27 cellular contexts compared by ENCODE assay signal in the genomic region with DNA sequence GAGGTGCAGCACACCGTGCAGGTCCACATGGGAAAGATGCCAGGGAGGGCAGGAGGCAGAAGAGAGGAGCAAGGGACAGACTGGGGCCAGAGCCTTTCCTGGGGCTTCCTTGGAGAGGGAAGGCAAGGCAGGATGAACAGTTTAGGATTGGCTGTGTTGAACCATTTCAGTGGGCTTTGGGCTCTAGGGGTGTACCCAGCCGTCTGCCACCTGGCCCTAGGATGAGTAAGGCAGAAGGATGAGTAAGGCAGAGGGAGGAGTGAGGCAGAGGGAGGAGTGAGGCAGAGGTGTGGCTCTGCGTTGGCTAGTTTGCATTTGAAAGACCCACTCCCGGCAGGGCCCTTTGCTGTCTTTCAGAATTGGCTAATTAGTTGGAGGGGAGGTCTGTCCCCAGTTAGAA. TPM values are rescaled to one million over a fixed set of nuclear protein-coding genes. Genes with fewer than 3 reads are reported as not detected.
DNase-seq lines count a peak whose midpoint lies in the region; ATAC-seq, FAIRE-seq and TF ChIP-seq lines count a peak whose summit lies in the region.
"Had no signal": no experiment of that assay in that cellular context is flagged by ENCODE, and none has a peak within 500 bp of the region (broad histone marks: within the 10 kb centered on the region; RNA-seq: fewer than 3 reads in every experiment).

No MANE protein-coding gene starts in this region.

- no peak overlapping the region for H3K4me3 ChIP-seq in K562
- H3K4me3 ChIP-seq: cardiac muscle cell, left ventricle myocardium inferior, sigmoid colon, SJCRH30, thoracic aorta had no signal

- WGBS in K562 (ENCODE audit: insufficient coverage, low coverage, missing lambda C conversion rate) = 24% methylated on average over 4 of the region's 4 CpGs

- H2AFZ ChIP-seq in K562 (ENCODE audit: low read depth, low read length) = 0 out of 2 replicates have a peak overlapping the region, but pooled peaks have one; percentile 46

- H3K9me3 ChIP-seq in K562 (replicated peaks; ENCODE audit: control insufficient read depth, insufficient read depth, low read depth, low read length) = peaks cover 8% of the 10 kb centered on the region
- H3K9me3 ChIP-seq: sigmoid colon, SJCRH30, thoracic aorta had no signal

- TF ChIP-seq POLR2A in K562 (conservative IDR thresholded peaks at IDR 0.05) = no peak

- peak overlapping the region in 1 of 2 experiments; percentile 41; a peak in 1 of 4 replicates for H3K9ac ChIP-seq in K562 (ENCODE audit: insufficient read depth in 1 of 2, low read depth in 2 of 2, low read length in 2 of 2)

- H3K4me1 ChIP-seq in K562 (replicated peaks in 1 of 2; ENCODE audit: control insufficient read depth in 2 of 2, insufficient read depth in 2 of 2, low read length in 2 of 2) = peaks cover 6 to 11% of the 10 kb centered on the region in 2 experiments; a peak in 4 of 5 replicates
- H3K4me1 ChIP-seq: left ventricle myocardium inferior, sigmoid colon, SJCRH30 had no signal

- intact Hi-C loops in K562 (cut with micrococcal nuclease) = no loop called here

- TF ChIP-seq CTCF in K562 (IDR thresholded peaks at IDR 0.05 in 2 of 3, conservative IDR thresholded peaks at IDR 0.05 in 1 of 3; ENCODE audit: insufficient read depth in 2 of 3, low read depth in 1 of 3, low read length in 3 of 3) = no peak

- in situ Hi-C loops in K562 (cut with MboI) = no loop called here

- BruUV-seq in K562 (replicated peaks; lab: Mats Ljungman, UMichigan) = no TSS peak

- no peaks in the 10 kb centered on the region for H3K9me1 ChIP-seq in K562 (ENCODE audit: control insufficient read depth, insufficient read depth, low read length)

- no peak overlapping the region for H3K27ac ChIP-seq in K562 (ENCODE audit: extremely low read depth, low read depth, low read length)
- H3K27ac ChIP-seq: cardiac muscle cell, HL-60, left ventricle myocardium inferior, sigmoid colon, SJCRH30, thoracic aorta had no signal

- DNase-seq in ELF-1 (ENCODE audit: low read depth, low spot score) (peak; percentile 80), HPDE6-E6E7 (ENCODE audit: extremely low spot score) (peak; percentile 73), K562 (ENCODE audit: extremely low read depth in 1 of 4, low spot score in 3 of 4) (no peak), iPS-NIHi7 (ENCODE audit: extremely low spot score) (peak; percentile 63), NCI-H128 (lab: John Stamatoyannopoulos, UW; ENCODE audit: unreplicated experiment) (no peak), C1 segment of cervical spinal cord (lab: John Stamatoyannopoulos, UW) (no peak)
- DNase-seq in activated CD8-positive, alpha-beta memory T cell treated with anti-CD3 and anti-CD28 coated beads for 24 hours = no peak
- DNase-seq in effector CD4-positive, alpha-beta T cell = no peak
- DNase-seq: activated CD4-positive, alpha-beta T cell treated with anti-CD3 and anti-CD28 coated beads, Interleukin-2, amount 10 ng/mL, durations not matched to agents 24 days and 14 days; activated CD8-positive, alpha-beta memory T cell treated with anti-CD3 and anti-CD28 coated beads, Interleukin-2, amount 50 U/mL, for 4 hours; activated gamma-delta T cell; amniotic stem cell; CD8-positive, alpha-beta T cell; erythroblast; IMR-90; left ventricle myocardium inferior; NCI-H1694; NCI-H748 treated with DMSO at 0.1 percent for 48 hours; posterior cingulate gyrus; sigmoid colon; SJCRH30 had no signal

- TF ChIP-seq EP300 in K562 (IDR thresholded peaks at IDR 0.05; ENCODE audit: low read length) = no peak

- peak; percentile 40 for FAIRE-seq in K562 (lab: Jason Lieb, UNC)

- no peaks in the 10 kb centered on the region for H3K79me2 ChIP-seq in K562 (ENCODE audit: control insufficient read depth, insufficient read depth, low read length)

- CTCF ChIA-PET in K562 (lab: Yijun Ruan, JAX; ENCODE audit: low intra/inter-chr PET ratio) = no interaction called here

- no peaks in the 10 kb centered on the region for H3K27me3 ChIP-seq in K562 (ENCODE audit: control insufficient read depth in 2 of 2, insufficient read depth in 2 of 2, low read length in 2 of 2)
- H3K27me3 ChIP-seq: cardiac muscle cell, sigmoid colon, SJCRH30 had no signal

- POLR2A ChIA-PET in K562 (lab: Yijun Ruan, JAX) = interaction anchor here (0.6 kb wide), 1 partner anchor 148 kb away, joined by 4 read pairs; no protein-coding TSS in a partner anchor

- H3K4me2 ChIP-seq in K562 (ENCODE audit: insufficient read depth, low read length) = no peak overlapping the region

- no peaks in the 10 kb centered on the region for H3K36me3 ChIP-seq in K562 (ENCODE audit: control insufficient read depth, insufficient read depth, low read length)
- H3K36me3 ChIP-seq: cardiac muscle cell, left ventricle myocardium inferior, sigmoid colon, SJCRH30, thoracic aorta had no signal

- TF ChIP-seq RAD21 in K562 (CRISPR knock-in tag; conservative IDR thresholded peaks at IDR 0.05 in 1 of 2, IDR thresholded peaks at IDR 0.05 in 1 of 2) = no peak

- H4K20me1 ChIP-seq in K562 (replicated peaks; ENCODE audit: control insufficient read depth, insufficient read depth, low read length) = no peaks in the 10 kb centered on the region

- peak; percentile 89 for ATAC-seq in K562
- ATAC-seq: CD8-positive, alpha-beta T cell; stimulated activated memory B cell treated with anti-CD40 and anti-IgM and Interleukin-4, amounts not matched to agents 10 μg/mL and 1 μg/mL and 100 μg/mL, for 72 hours had no signal

TF ChIP-seq in K562, 482 proteins besides CTCF, POLR2A, EP300 and RAD21 (continues in another document):
- 0 out of 2 replicates have a peak, but pooled peaks have one; percentile 21 for TF ChIP-seq DPF2 (IDR thresholded peaks at IDR 0.05)
- peak; percentile 67 for TF ChIP-seq FOSL1 (tag; conservative IDR thresholded peaks at IDR 0.05)
- peak; percentile 74; the same call in 1 of the 2 replicates for TF ChIP-seq ZNF263 (CRISPR knock-in tag; IDR thresholded peaks at IDR 0.05; ENCODE audit: borderline replicate concordance)
- TF ChIP-seq, protein P1, sequence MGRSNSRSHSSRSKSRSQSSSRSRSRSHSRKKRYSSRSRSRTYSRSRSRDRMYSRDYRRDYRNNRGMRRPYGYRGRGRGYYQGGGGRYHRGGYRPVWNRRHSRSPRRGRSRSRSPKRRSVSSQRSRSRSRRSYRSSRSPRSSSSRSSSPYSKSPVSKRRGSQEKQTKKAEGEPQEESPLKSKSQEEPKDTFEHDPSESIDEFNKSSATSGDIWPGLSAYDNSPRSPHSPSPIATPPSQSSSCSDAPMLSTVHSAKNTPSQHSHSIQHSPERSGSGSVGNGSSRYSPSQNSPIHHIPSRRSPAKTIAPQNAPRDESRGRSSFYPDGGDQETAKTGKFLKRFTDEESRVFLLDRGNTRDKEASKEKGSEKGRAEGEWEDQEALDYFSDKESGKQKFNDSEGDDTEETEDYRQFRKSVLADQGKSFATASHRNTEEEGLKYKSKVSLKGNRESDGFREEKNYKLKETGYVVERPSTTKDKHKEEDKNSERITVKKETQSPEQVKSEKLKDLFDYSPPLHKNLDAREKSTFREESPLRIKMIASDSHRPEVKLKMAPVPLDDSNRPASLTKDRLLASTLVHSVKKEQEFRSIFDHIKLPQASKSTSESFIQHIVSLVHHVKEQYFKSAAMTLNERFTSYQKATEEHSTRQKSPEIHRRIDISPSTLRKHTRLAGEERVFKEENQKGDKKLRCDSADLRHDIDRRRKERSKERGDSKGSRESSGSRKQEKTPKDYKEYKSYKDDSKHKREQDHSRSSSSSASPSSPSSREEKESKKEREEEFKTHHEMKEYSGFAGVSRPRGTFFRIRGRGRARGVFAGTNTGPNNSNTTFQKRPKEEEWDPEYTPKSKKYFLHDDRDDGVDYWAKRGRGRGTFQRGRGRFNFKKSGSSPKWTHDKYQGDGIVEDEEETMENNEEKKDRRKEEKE (IDR thresholded peaks at IDR 0.05; ENCODE audit: borderline replicate concordance in 1 of 2, control insufficient read depth in 1 of 2, low read depth in 2 of 2, low read length in 1 of 2) = no peak
- peak; percentile 23; the same call in 1 of the 2 replicates for TF ChIP-seq ARID1B (IDR thresholded peaks at IDR 0.05)

RNA-seq across cellular contexts. Expression of gene PRF1, which starts 31.5 kb away (rescaled TPM):
- total RNA-seq in K562 (2011; cell fraction: chromatin; rRNA removed; ENCODE audit: low replicate concordance) = 4.3 and 18.7 TPM in 2 replicates
- total RNA-seq in K562 (2011; cell fraction: nucleolus; rRNA removed) = 12.1 and 22.3 TPM in 2 replicates
- 11.3 and 24.4 TPM in 2 replicates for total RNA-seq in K562 (2011; cell fraction: nucleoplasm; rRNA removed)
- 4.9 and 5.3 TPM in 2 replicates for total RNA-seq in K562 (2014; rRNA removed)
- total RNA-seq in K562 (2014; rRNA removed; fragmentation: Illumina TruSeq; extraction: Trizol) = 4.3 and 5.4 TPM in 2 replicates
- total RNA-seq in K562 (2015; rRNA removed; fragmentation: Illumina TruSeq; extraction: Trizol) = 6.4 and 7.9 TPM in 2 replicates
- 8.6 and 9.0 TPM in 2 replicates for total RNA-seq in K562 (2021)
- 0.84 and 4.3 TPM in 2 replicates for polyA plus RNA-seq in K562 (2011; rRNA removed)
- 0.52 and 10.6 TPM in 2 replicates for polyA plus RNA-seq in K562 (2011; cell fraction: cytosol; rRNA removed)
- 1.3 and 11.4 TPM in 2 replicates for polyA plus RNA-seq in K562 (2011; cell fraction: nucleus; rRNA removed)
- polyA plus RNA-seq in K562 (2012) = 21.1 and 32.3 TPM in 2 replicates
- 6.4 and 10.7 TPM in 2 replicates for polyA plus RNA-seq in K562 (2014; fragmentation: Illumina TruSeq; extraction: Trizol)
- polyA plus RNA-seq in K562 (2014; fragmentation: Nextera tagmentation; extraction: Ambion mirVana) = 1 to 10 TPM; 6.3 to 7.4 TPM
- polyA plus RNA-seq in K562 (2014; rRNA removed) = 3.2 and 3.8 TPM in 2 replicates
- polyA minus RNA-seq in K562 (2011; rRNA and poly(A)+ RNA removed) = 0.45 and 13.7 TPM in 2 replicates
- 12.9 TPM in 1 of 2 replicates, not detected in the other for polyA minus RNA-seq in K562 (2011; cell fraction: cytosol; rRNA and poly(A)+ RNA removed)
- polyA minus RNA-seq in K562 (2011; cell fraction: nucleus; rRNA and poly(A)+ RNA removed) = 0.44 and 3.0 TPM in 2 replicates
- total RNA-seq: cardiac muscle cell, dermis microvascular lymphatic vessel endothelial cell, IMR-90, SJCRH30 had no signal
- polyA plus RNA-seq: cardiac muscle cell, IMR-90, neural cell had no signal

RNA-seq across cellular contexts. Expression of gene ADAMTS14, which starts 38.3 kb away (rescaled TPM):
- 66.8 and 209 TPM in 2 replicates for total RNA-seq in K562 (2011; cell fraction: chromatin; rRNA removed; ENCODE audit: low replicate concordance)
- 115 and 150 TPM in 2 replicates for total RNA-seq in K562 (2011; cell fraction: nucleolus; rRNA removed)
- total RNA-seq in K562 (2011; cell fraction: nucleoplasm; rRNA removed) = 67.9 and 80.6 TPM in 2 replicates
- total RNA-seq in K562 (2014; rRNA removed) (15.9 and 23.8 TPM in 2 replicates), K562 (2014; rRNA removed; fragmentation: Illumina TruSeq; extraction: Trizol) (4.3 and 6.3 TPM in 2 replicates), K562 (2015; rRNA removed; fragmentation: Illumina TruSeq; extraction: Trizol) (15.3 and 15.4 TPM in 2 replicates), K562 (2021) (30.4 and 31.7 TPM in 2 replicates)
- polyA plus RNA-seq in K562 (2011; rRNA removed) (37.4 and 45.4 TPM in 2 replicates), K562 (2014; fragmentation: Illumina TruSeq; extraction: Trizol) (20.3 and 24.1 TPM in 2 replicates), K562 (2014; fragmentation: Nextera tagmentation; extraction: Ambion mirVana) (under 1 TPM; 0.04 to 0.27 TPM), K562 (2014; rRNA removed) (32.7 and 35.9 TPM in 2 replicates)
- 27.2 and 39.3 TPM in 2 replicates for polyA plus RNA-seq in K562 (2011; cell fraction: cytosol; rRNA removed)
- 187 and 443 TPM in 2 replicates for polyA plus RNA-seq in K562 (2011; cell fraction: nucleus; rRNA removed)
- polyA plus RNA-seq in K562 (2012) = 30.9 and 86.2 TPM in 2 replicates
- polyA minus RNA-seq in K562 (2011; rRNA and poly(A)+ RNA removed) = 8.4 and 15.8 TPM in 2 replicates
- 15.8 and 16.4 TPM in 2 replicates for polyA minus RNA-seq in K562 (2011; cell fraction: cytosol; rRNA and poly(A)+ RNA removed)
- 55.8 and 81.5 TPM in 2 replicates for polyA minus RNA-seq in K562 (2011; cell fraction: nucleus; rRNA and poly(A)+ RNA removed)
- total RNA-seq: CD8-positive, alpha-beta T cell; dermis microvascular lymphatic vessel endothelial cell had no signal

Comparison
In these comparisons a context has a peak if more than half of its experiments do, and no peak if none do; other contexts are left out.
1. DNase-seq: peak in ELF-1 (single experiment), HPDE6-E6E7 (single experiment) and iPS-NIHi7 (single experiment); none in K562 (0 of 4), activated CD8-positive, alpha-beta memory T cell treated with anti-CD3 and anti-CD28 coated beads for 24 hours (single experiment), NCI-H128 (single experiment), effector CD4-positive, alpha-beta T cell (single experiment) and C1 segment of cervical spinal cord (0 of 14).